In genomic region chr13:51760592-51760991, GRCh38 we compare ENCODE assay signal across 17 cellular contexts. TPM values are rescaled to one million over a fixed set of nuclear protein-coding genes. Genes with fewer than 3 reads are reported as not detected.
A peak's percentile ranks its signal among the peaks of the same experiment; 100 is the strongest.
DNase-seq lines count a peak whose midpoint lies in the region; ATAC-seq, FAIRE-seq and TF ChIP-seq lines count a peak whose summit lies in the region.
"Had no signal": no experiment of that assay in that cellular context is flagged by ENCODE, and none has a peak within 500 bp of the region (broad histone marks: within the 10 kb centered on the region; RNA-seq: fewer than 3 reads in every experiment).

No MANE protein-coding gene starts in this region.

- TF ChIP-seq POLR2A in HepG2 (IDR thresholded peaks at IDR 0.05; ENCODE audit: insufficient read depth in 1 of 2, low read depth in 2 of 2, low read length in 2 of 2) = no peak
- TF ChIP-seq POLR2A in right lobe of liver (IDR thresholded peaks at IDR 0.05) = no peak

- DNase-seq in HepG2 (ENCODE audit: low spot score) = no peak
- DNase-seq in right lobe of liver = no peak
- peak; percentile 83 for DNase-seq in globus pallidus (ENCODE audit: low spot score)
- no peak for DNase-seq in psoas muscle
- no peak for DNase-seq in effector memory CD4-positive, alpha-beta T cell
- DNase-seq in HPDE6-E6E7 (ENCODE audit: extremely low spot score) = no peak
- no peak for DNase-seq in H7
- DNase-seq: activated CD4-positive, CD25-positive, alpha-beta regulatory T cell treated with anti-CD3 and anti-CD28 coated beads, Interleukin-2, amount 50 U/mL, for 72 hours; mucosa of descending colon; NCI-H1436 treated with DMSO at 0.1 percent for 48 hours; NCI-H526; Peyer's patch; stimulated activated CD4-positive, alpha-beta T cell treated with anti-CD3 and anti-CD28 coated beads, Interleukin-2, amount 100 ng/mL, for 48 hours had no signal

- no peak overlapping the region for H3K4me2 ChIP-seq in HepG2 (ENCODE audit: low read depth, low read length)

- intact Hi-C loops in HepG2 (cut with micrococcal nuclease; ENCODE audit: unreplicated experiment) = loop anchor here (5.0 kb wide), 1 partner anchor 173 kb away; no protein-coding TSS in a partner anchor
- intact Hi-C loops in right lobe of liver (cut with DNase I) = no loop called here
- intact Hi-C loops in psoas muscle (cut with DNase I) = no loop called here

- H3K27ac ChIP-seq in HepG2 (ENCODE audit: extremely low read length, insufficient read depth, low read length) (no peak overlapping the region), right lobe of liver (no peak overlapping the region), psoas muscle (no peak overlapping the region)
- H3K27ac ChIP-seq in effector memory CD4-positive, alpha-beta T cell (ENCODE audit: insufficient read depth, low read length, poor library complexity, severe bottlenecking) = no peak overlapping the region
- H3K27ac ChIP-seq: Peyer's patch had no signal

- no peaks in the 10 kb centered on the region for H3K79me2 ChIP-seq in HepG2 (ENCODE audit: insufficient read depth, low read length)

- in situ Hi-C loops in HepG2 (cut with HindIII; ENCODE audit: extremely low pct_ligation_motif_present, low pct_unique_long_range_greater_than_20kb) = no loop called here

- no peak overlapping the region for H2AFZ ChIP-seq in HepG2 (ENCODE audit: low read length)

- H3K27me3 ChIP-seq in HepG2 (ENCODE audit: control insufficient read depth in 1 of 2, insufficient read depth in 2 of 2, low read length in 2 of 2) = no peaks in the 10 kb centered on the region
- no peaks in the 10 kb centered on the region for H3K27me3 ChIP-seq in right lobe of liver
- no peaks in the 10 kb centered on the region for H3K27me3 ChIP-seq in psoas muscle (ENCODE audit: insufficient read depth in 3 of 3, low read length in 2 of 3)
- no peaks in the 10 kb centered on the region for H3K27me3 ChIP-seq in effector memory CD4-positive, alpha-beta T cell (replicated peaks; ENCODE audit: control insufficient read depth, insufficient read depth, low read length, poor library complexity, severe bottlenecking)
- H3K27me3 ChIP-seq in H7 (ENCODE audit: control insufficient read depth, insufficient read depth, low read length) = no peaks in the 10 kb centered on the region
- H3K27me3 ChIP-seq: Peyer's patch had no signal

- no peak overlapping the region for H3K9ac ChIP-seq in HepG2 (ENCODE audit: insufficient read depth, low read depth, low read length)

- no peak for TF ChIP-seq RAD21 in HepG2 (CRISPR knock-in tag; IDR thresholded peaks at IDR 0.05)

- POLR2A ChIA-PET in HepG2 (lab: Yijun Ruan, JAX) = no interaction called here

- TF ChIP-seq EP300 in HepG2 (IDR thresholded peaks at IDR 0.05; ENCODE audit: low read depth in 2 of 2, low read length in 2 of 2) (no peak), HepG2 (CRISPR knock-in tag; IDR thresholded peaks at IDR 0.05; ENCODE audit: borderline replicate concordance) (no peak)

- no TSS peak for BruUV-seq in HepG2 (replicated peaks; lab: Mats Ljungman, UMichigan)

- H3K4me3 ChIP-seq in HepG2 (replicated peaks in 1 of 3; ENCODE audit: insufficient read depth in 1 of 3, low read depth in 2 of 3, low read length in 3 of 3) (no peak overlapping the region), right lobe of liver (no peak overlapping the region), psoas muscle (peak overlapping the region; percentile 46), H7 (ENCODE audit: insufficient read depth, low read depth, low read length) (no peak overlapping the region)
- no peak overlapping the region for H3K4me3 ChIP-seq in effector memory CD4-positive, alpha-beta T cell (ENCODE audit: insufficient read depth, low read depth, low read length, poor library complexity, severe bottlenecking)
- H3K4me3 ChIP-seq: K562, mucosa of descending colon, Peyer's patch had no signal

- no peaks in the 10 kb centered on the region for H4K20me1 ChIP-seq in HepG2 (ENCODE audit: insufficient read depth, low read length)

- H3K9me3 ChIP-seq in HepG2 (ENCODE audit: low read length) (no peaks in the 10 kb centered on the region), right lobe of liver (no peaks in the 10 kb centered on the region), psoas muscle (no peaks in the 10 kb centered on the region)
- no peaks in the 10 kb centered on the region for H3K9me3 ChIP-seq in effector memory CD4-positive, alpha-beta T cell (ENCODE audit: control insufficient read depth, low read length)
- H3K9me3 ChIP-seq: mucosa of descending colon, Peyer's patch had no signal

- WGBS in HepG2 (ENCODE audit: low lambda C conversion rate) = 99% methylated on average over 12 of the region's 12 CpGs
- 83% methylated on average over 10 of the region's 12 CpGs for WGBS in right lobe of liver (ENCODE audit: insufficient coverage, low coverage, low lambda C conversion rate, missing lambda C conversion rate)
- 58 to 68% (median 66%) methylated on average over 12 of the region's 12 CpGs for WGBS in psoas muscle, 3 donors

- peaks cover 24% of the 10 kb centered on the region for H3K4me1 ChIP-seq in HepG2 (ENCODE audit: insufficient read depth, low read length)
- no peaks in the 10 kb centered on the region for H3K4me1 ChIP-seq in right lobe of liver
- H3K4me1 ChIP-seq in psoas muscle = no peaks in the 10 kb centered on the region
- peaks cover 9% of the 10 kb centered on the region for H3K4me1 ChIP-seq in effector memory CD4-positive, alpha-beta T cell (ENCODE audit: control insufficient read depth, insufficient read depth, low read length, poor library complexity, severe bottlenecking)

- no peak for TF ChIP-seq CTCF in HepG2 (CRISPR knock-in tag; IDR thresholded peaks at IDR 0.05)
- no peak for TF ChIP-seq CTCF in right lobe of liver (IDR thresholded peaks at IDR 0.05)
- no peak for TF ChIP-seq CTCF in psoas muscle (IDR thresholded peaks at IDR 0.05)

- ATAC-seq in HepG2 (no peak), right lobe of liver (no peak), psoas muscle (peak in 3 of 4 donors; percentile 44 to 72 (median 56)), HG03159 (IDR thresholded peaks at IDR 0.05; ENCODE audit: unreplicated experiment) (no peak)
- ATAC-seq: K562, mucosa of descending colon had no signal

- CTCF ChIA-PET in HepG2 (lab: Yijun Ruan, JAX; ENCODE audit: low intra/inter-chr PET ratio, low total read pairs) = no interaction called here

- FAIRE-seq in HepG2 (lab: Jason Lieb, UNC) = no peak
- FAIRE-seq: G401.6, GM19239, K562 had no signal

- H3K36me3 ChIP-seq in HepG2 (replicated peaks in 1 of 2; ENCODE audit: control insufficient read depth in 1 of 2, insufficient read depth in 2 of 2, low read length in 2 of 2) (peaks cover 15 to 66% of the 10 kb centered on the region in 2 experiments), right lobe of liver (peaks cover 0 to 48% (median 16%) of the 10 kb centered on the region in 4 donors), psoas muscle (ENCODE audit: insufficient read depth in 1 of 2, low read depth in 1 of 2) (peaks cover 0 to 4% of the 10 kb centered on the region in 2 donors), H7 (replicated peaks; ENCODE audit: control insufficient read depth, insufficient read depth, low read length) (peaks cover 4% of the 10 kb centered on the region)
- peaks cover 24% of the 10 kb centered on the region for H3K36me3 ChIP-seq in effector memory CD4-positive, alpha-beta T cell (ENCODE audit: control insufficient read depth, insufficient read depth, low read length)

TF ChIP-seq in HepG2, 621 proteins besides CTCF, POLR2A, EP300 and RAD21:
- TF ChIP-seq RBM22 (optimal IDR thresholded peaks at IDR 0.05; ENCODE audit: low read length) (peak; percentile 78), ZNF644 (CRISPR knock-in tag; IDR thresholded peaks at IDR 0.05; ENCODE audit: low read depth) (no peak), EEA1 (CRISPR knock-in tag; IDR thresholded peaks at IDR 0.05; ENCODE audit: borderline replicate concordance) (no peak), ZNF670 (CRISPR knock-in tag; IDR thresholded peaks at IDR 0.05; ENCODE audit: borderline replicate concordance) (no peak), ZSCAN21 (CRISPR knock-in tag; IDR thresholded peaks at IDR 0.05; ENCODE audit: borderline replicate concordance) (no peak), ZNF577 (CRISPR knock-in tag; IDR thresholded peaks at IDR 0.05; ENCODE audit: borderline replicate concordance, low read depth) (no peak)

RNA-seq across cellular contexts. Expression of gene DHRS12, which starts 43.4 kb away (rescaled TPM):
- total RNA-seq in HepG2 (2016; rRNA removed; fragmentation: Illumina TruSeq; extraction: Trizol) (4.8 and 7.2 TPM in 2 replicates), right lobe of liver (10 to 100 TPM; 10.2 to 17.6 (median 12.4) TPM), psoas muscle (10 to 100 TPM in 1 of 4 donors, 1 to 10 TPM in 3; 4.1 to 10.1 (median 6.9) TPM)
- 8.8 and 10.5 TPM in 2 replicates for total RNA-seq in HepG2 (2016; cell fraction: cytosol; rRNA removed; fragmentation: Illumina TruSeq; extraction: Trizol; ENCODE audit: low read depth)
- total RNA-seq in HepG2 (2016; cell fraction: insoluble cytoplasmic fraction; rRNA removed; fragmentation: Illumina TruSeq; extraction: Trizol) = 5.6 and 5.7 TPM in 2 replicates
- 9.1 and 14.0 TPM in 2 replicates for total RNA-seq in HepG2 (2016; cell fraction: membrane; rRNA removed; fragmentation: Illumina TruSeq; extraction: Trizol)
- total RNA-seq in HepG2 (2016; cell fraction: nucleus; rRNA removed; fragmentation: Illumina TruSeq; extraction: Trizol) = 6.7 TPM in 2 replicates
- polyA plus RNA-seq in HepG2 (2011; rRNA removed) (8.4 and 12.7 TPM in 2 replicates), psoas muscle (1 to 10 TPM; 3.4 to 4.9 (median 3.4) TPM)
- polyA plus RNA-seq in HepG2 (2011; cell fraction: cytosol; rRNA removed) = 7.3 and 8.0 TPM in 2 replicates
- polyA plus RNA-seq in HepG2 (2011; cell fraction: nucleus; rRNA removed) = 19.6 and 21.8 TPM in 2 replicates
- 10.8 and 12.0 TPM in 2 replicates for polyA plus RNA-seq in HepG2 (2012)
- 15.2 and 25.5 TPM in 2 replicates for polyA plus RNA-seq in HepG2 (2016; cell fraction: cytosol; fragmentation: Illumina TruSeq; extraction: Trizol; ENCODE audit: low read depth)
- 8.8 and 9.3 TPM in 2 replicates for polyA plus RNA-seq in HepG2 (2016; cell fraction: insoluble cytoplasmic fraction; fragmentation: Illumina TruSeq; extraction: Trizol; ENCODE audit: low read depth)
- polyA plus RNA-seq in HepG2 (2016; cell fraction: membrane; fragmentation: Illumina TruSeq; extraction: Trizol; ENCODE audit: low read depth) = 15.3 and 19.6 TPM in 2 replicates
- polyA plus RNA-seq in HepG2 (2016; cell fraction: nucleus; fragmentation: Illumina TruSeq; extraction: Trizol; ENCODE audit: insufficient read depth, low read depth) = 14.9 and 17.8 TPM in 2 replicates
- 0.89 and 5.4 TPM in 2 replicates for polyA minus RNA-seq in HepG2 (2011; rRNA and poly(A)+ RNA removed; ENCODE audit: low replicate concordance)
- 2.5 and 5.0 TPM in 2 replicates for polyA minus RNA-seq in HepG2 (2011; cell fraction: cytosol; rRNA and poly(A)+ RNA removed)
- 12.2 and 18.3 TPM in 2 replicates for polyA minus RNA-seq in HepG2 (2011; cell fraction: nucleus; rRNA and poly(A)+ RNA removed)
- 7.7 and 7.8 TPM in 2 replicates for total RNA-seq in H7 (2014; rRNA removed; shearing (Covaris generic))

Comparison
In these comparisons a context has a peak if more than half of its experiments do, and no peak if none do; other contexts are left out.
1. ATAC-seq: peak in psoas muscle (3 of 4); none in HepG2 (single experiment), right lobe of liver (0 of 4) and HG03159 (single experiment).